ENCODE assay signal across 8 cellular contexts in genomic region chr17:17613708-17614114, GRCh38. TPM values are rescaled to one million over a fixed set of nuclear protein-coding genes. Genes with fewer than 3 reads are reported as not detected.
DNase-seq lines count a peak whose midpoint lies in the region; ATAC-seq and TF ChIP-seq lines count a peak whose summit lies in the region.

No MANE protein-coding gene starts in this region.

- H3K79me2 ChIP-seq in neural cell (replicated peaks; ENCODE audit: insufficient read depth, low read length), result no peaks in the 10 kb centered on the region

- no peak overlapping the region for H3K27ac ChIP-seq in neural cell (ENCODE audit: low read length)
- no peak overlapping the region for H3K27ac ChIP-seq in upper lobe of right lung

- no peaks in the 10 kb centered on the region for H3K27me3 ChIP-seq in neural cell (ENCODE audit: insufficient read depth, low read depth, low read length)
- H3K27me3 ChIP-seq in upper lobe of right lung, result no peaks in the 10 kb centered on the region

- TF ChIP-seq CTCF in neural cell (IDR thresholded peaks at IDR 0.05; ENCODE audit: poor library complexity, severe bottlenecking) (peak; percentile 71), upper lobe of right lung (IDR thresholded peaks at IDR 0.05) (peak; percentile 72)

- H2AFZ ChIP-seq in neural cell (ENCODE audit: low read depth, low read length), result no peak overlapping the region

- H3K4me2 ChIP-seq in neural cell (ENCODE audit: low read length), result no peak overlapping the region

- TF ChIP-seq EP300 in neural cell (conservative IDR thresholded peaks at IDR 0.05; ENCODE audit: poor library complexity, severe bottlenecking), result no peak

- H3K9me3 ChIP-seq in neural cell (ENCODE audit: low read length) (no peaks in the 10 kb centered on the region), upper lobe of right lung (no peaks in the 10 kb centered on the region)

- H3K36me3 ChIP-seq in neural cell (ENCODE audit: insufficient read depth, low read length) (no peaks in the 10 kb centered on the region), upper lobe of right lung (no peaks in the 10 kb centered on the region)

- DNase-seq in DMS153 treated with DMSO at 0.1 percent for 48 hours (lab: John Stamatoyannopoulos, UW; ENCODE audit: unreplicated experiment) (peak; percentile 27), NCI-H82 (lab: John Stamatoyannopoulos, UW) (peak; percentile 97), activated T-cell treated with anti-CD3 and anti-CD28 coated beads for 24 hours (ENCODE audit: low read depth) (peak; percentile 46), fibroblast of peridontal ligament (ENCODE audit: extremely low read depth) (peak; percentile 82), upper lobe of right lung (no peak)

- intact Hi-C loops in upper lobe of right lung (cut with DNase I), result no loop called here

- no peaks in the 10 kb centered on the region for H3K4me1 ChIP-seq in upper lobe of right lung

- TF ChIP-seq RAD21 in neural cell (conservative IDR thresholded peaks at IDR 0.05), result peak; percentile 65

- peak; percentile 64 for ATAC-seq in HG02610 (IDR thresholded peaks at IDR 0.05; ENCODE audit: unreplicated experiment)
- peak; percentile 95 for ATAC-seq in upper lobe of right lung
- ATAC-seq in HG03196 (IDR thresholded peaks at IDR 0.05; ENCODE audit: unreplicated experiment), result no peak

- no peak overlapping the region for H3K4me3 ChIP-seq in neural cell (ENCODE audit: low read length)
- no peak overlapping the region for H3K4me3 ChIP-seq in upper lobe of right lung

- no peaks in the 10 kb centered on the region for H4K20me1 ChIP-seq in neural cell (ENCODE audit: insufficient read depth)

- H3F3A ChIP-seq in neural cell (ENCODE audit: insufficient read depth, low read length, poor library complexity, severe bottlenecking), result no peaks in the 10 kb centered on the region

- no peaks in the 10 kb centered on the region for H3K9me2 ChIP-seq in neural cell (ENCODE audit: insufficient read depth, low read length)

- H3K9ac ChIP-seq in neural cell (ENCODE audit: low read length), result no peak overlapping the region

TF ChIP-seq in neural cell, 6 proteins besides CTCF, POLR2A, EP300 and RAD21:
- no peak for TF ChIP-seq REST (IDR thresholded peaks at IDR 0.05; ENCODE audit: borderline replicate concordance)
- TF ChIP-seq SMC3 (conservative IDR thresholded peaks at IDR 0.05; ENCODE audit: poor library complexity), result peak; percentile 74
TF ChIP-seq in neural cell: peak in this region for 1.

RNA-seq across cellular contexts. Expression of gene PEMT, which starts 22.2 kb away (rescaled TPM):
- polyA plus RNA-seq in neural cell, result 64.2 and 71.7 TPM in 2 replicates
- 24.8 and 26.5 TPM in 2 replicates for polyA minus RNA-seq in neural cell
- 29.6 TPM for total RNA-seq in upper lobe of right lung
